Comparison of ENCODE assay signal across 8 cellular contexts in genomic region chr13:77028202-77028601, GRCh38. TPM values are rescaled to one million over a fixed set of nuclear protein-coding genes. Genes with fewer than 3 reads are reported as not detected.
DNase-seq lines count a peak whose midpoint lies in the region; ATAC-seq and TF ChIP-seq lines count a peak whose summit lies in the region.

No MANE protein-coding gene starts in this region.

- H3K36me3 ChIP-seq in BLaER1 treated with 17β-estradiol and CSF1 and Interleukin-3, amounts not matched to agents 10 nM and 100 nM = peaks cover 0 to 10% (median 6%) of the 10 kb centered on the region in 11 experiments; a peak in 10 of 22 replicates
- peaks cover 4% of the 10 kb centered on the region for H3K36me3 ChIP-seq in MG63
- H3K36me3 ChIP-seq in brain microvascular endothelial cell (replicated peaks) = no peaks in the 10 kb centered on the region

- H3K4me1 ChIP-seq in BLaER1 treated with 17β-estradiol and CSF1 and Interleukin-3, amounts not matched to agents 10 nM and 100 nM = peaks cover 19 to 49% (median 31%) of the 10 kb centered on the region in 10 experiments

- H3K9me3 ChIP-seq in BLaER1 treated with 17β-estradiol and CSF1 and Interleukin-3, amounts not matched to agents 10 nM and 100 nM (replicated peaks in 1 of 11) = peaks cover 0 to 8% (median 0%) of the 10 kb centered on the region in 11 experiments; a peak in 2 of 22 replicates
- H3K9me3 ChIP-seq in MG63 = no peaks in the 10 kb centered on the region

- DNase-seq in MG63 = peak; percentile 19
- DNase-seq in brain microvascular endothelial cell = peak; percentile 44
- peak; percentile 52 for DNase-seq in myocyte (ENCODE audit: low read depth)
- no peak for DNase-seq in NCI-H146 treated with DMSO at 0.1 percent for 48 hours (lab: John Stamatoyannopoulos, UW; ENCODE audit: unreplicated experiment)
- DNase-seq in occipital lobe (lab: John Stamatoyannopoulos, UW) = no peak
- no peak for DNase-seq in inferior parietal cortex (ENCODE audit: extremely low spot score)

- peak overlapping the region in 2 of 10 experiments; percentile 96 to 98; a peak in 4 of 20 replicates for H3K4me3 ChIP-seq in BLaER1 treated with 17β-estradiol and CSF1 and Interleukin-3, amounts not matched to agents 10 nM and 100 nM
- H3K4me3 ChIP-seq in MG63 = peak overlapping the region; percentile 67; the same call in 1 of the 2 replicates
- H3K4me3 ChIP-seq in brain microvascular endothelial cell (ENCODE audit: low read depth, low read length) = no peak overlapping the region

- in situ Hi-C loops in brain microvascular endothelial cell (cut with HindIII; ENCODE audit: low pct_ligation_motif_present, low sequenced_read_pairs) = no loop called here

- H3K4me2 ChIP-seq in BLaER1 treated with 17β-estradiol and CSF1 and Interleukin-3, amounts not matched to agents 10 nM and 100 nM = peak overlapping the region; percentile 52 to 80 (median 68); a peak in 18 of 22 replicates

- TF ChIP-seq CTCF in brain microvascular endothelial cell (IDR thresholded peaks at IDR 0.05; ENCODE audit: low read depth, low read length, missing control alignments) = no peak

- H3K9ac ChIP-seq in BLaER1 treated with 17β-estradiol and CSF1 and Interleukin-3, amounts not matched to agents 10 nM and 100 nM = peak overlapping the region in 2 of 11 experiments; percentile 97 to 99; a peak in 3 of 22 replicates

- no peak for ATAC-seq in GM19351 (IDR thresholded peaks at IDR 0.05; ENCODE audit: unreplicated experiment)

- H3K27ac ChIP-seq in BLaER1 treated with 17β-estradiol and CSF1 and Interleukin-3, amounts not matched to agents 10 nM and 100 nM = peak overlapping the region in 1 of 11 experiments; percentile 97; a peak in 1 of 22 replicates
- H3K27ac ChIP-seq in brain microvascular endothelial cell = peak overlapping the region; percentile 86

- peaks cover 22 to 33% (median 32%) of the 10 kb centered on the region in 11 experiments for H4K20me1 ChIP-seq in BLaER1 treated with 17β-estradiol and CSF1 and Interleukin-3, amounts not matched to agents 10 nM and 100 nM

- H3K27me3 ChIP-seq in BLaER1 treated with 17β-estradiol and CSF1 and Interleukin-3, amounts not matched to agents 10 nM and 100 nM = no peaks in the 10 kb centered on the region
- H3K27me3 ChIP-seq in MG63 (no peaks in the 10 kb centered on the region), brain microvascular endothelial cell (replicated peaks) (no peaks in the 10 kb centered on the region)

RNA-seq across cellular contexts. Expression of gene FBXL3, which starts 1.2 kb away (rescaled TPM):
- total RNA-seq in MG63 (2014; rRNA removed; shearing (Covaris generic); ENCODE audit: low replicate concordance) = 27.3 and 32.5 TPM in 2 replicates
- 36.3 and 46.5 TPM in 2 replicates for total RNA-seq in myocyte
- 14.0 TPM for polyA plus RNA-seq in myocyte (2012)
- total RNA-seq in occipital lobe = 140 TPM

RNA-seq across cellular contexts. Expression of gene CLN5, which starts 36.3 kb away (rescaled TPM):
- 13.5 and 17.1 TPM in 2 replicates for total RNA-seq in MG63 (2014; rRNA removed; shearing (Covaris generic); ENCODE audit: low replicate concordance)
- total RNA-seq in myocyte = 25.7 and 27.0 TPM in 2 replicates
- 25.8 TPM for polyA plus RNA-seq in myocyte (2012)
- 27.8 TPM for total RNA-seq in occipital lobe

Comparison
In these comparisons a context has a peak if more than half of its experiments do, and no peak if none do; other contexts are left out.
1. DNase-seq: peak in MG63 (single experiment), brain microvascular endothelial cell (single experiment) and myocyte (single experiment); none in NCI-H146 treated with DMSO at 0.1 percent for 48 hours (single experiment), occipital lobe (single experiment) and inferior parietal cortex (single experiment).